ENCODE assay signal across 11 cellular contexts in genomic region chr11:62500066-62501035, GRCh38. TPM values are rescaled to one million over a fixed set of nuclear protein-coding genes. Genes with fewer than 3 reads are reported as not detected.
A peak's percentile ranks its signal among the peaks of the same experiment; 100 is the strongest.
DNase-seq lines count a peak whose midpoint lies in the region; ATAC-seq and TF ChIP-seq lines count a peak whose summit lies in the region.
"Had no signal": no experiment of that assay in that cellular context is flagged by ENCODE, and none has a peak within 500 bp of the region (broad histone marks: within the 10 kb centered on the region; RNA-seq: fewer than 3 reads in every experiment).

No MANE protein-coding gene starts in this region.

- peaks cover 15% of the 10 kb centered on the region for H3K27me3 Mint-ChIP-seq in activated naive CD4-positive, alpha-beta T cell treated with anti-CD3 and anti-CD28 coated beads for 36 hours (ENCODE audit: low read depth)
- H3K27me3 Mint-ChIP-seq: activated naive CD4-positive, alpha-beta T cell treated with anti-CD3 and anti-CD28 coated beads, Interleukin-2, amount 50 U/mL, for 24 hours; memory B cell had no signal

- no peaks in the 10 kb centered on the region for H3K27me3 ChIP-seq in left ventricle myocardium inferior (ENCODE audit: low read depth)
- H3K27me3 ChIP-seq in RWPE2 (ENCODE audit: insufficient read depth, poor library complexity, severe bottlenecking) = no peaks in the 10 kb centered on the region
- H3K27me3 ChIP-seq in upper lobe of right lung = no peaks in the 10 kb centered on the region

- intact Hi-C loops in left ventricle myocardium inferior (cut with micrococcal nuclease) = no loop called here
- intact Hi-C loops in left cardiac atrium (cut with DNase I) = loop anchor here in 1 of 2 donors (5.0 kb wide), 1 partner anchor 42 kb away; no protein-coding TSS in a partner anchor
- intact Hi-C loops in left colon (cut with DNase I, micrococcal nuclease) = no loop called here
- intact Hi-C loops in upper lobe of right lung (cut with DNase I) = no loop called here
- intact Hi-C loops in activated naive CD4-positive, alpha-beta T cell treated with anti-CD3 and anti-CD28 coated beads for 36 hours (cut with micrococcal nuclease) = no loop called here

- H3K4me3 ChIP-seq in left ventricle myocardium inferior = no peak overlapping the region
- H3K4me3 ChIP-seq in RWPE2 (ENCODE audit: severe bottlenecking) = peak overlapping the region; percentile 1
- no peak overlapping the region for H3K4me3 ChIP-seq in upper lobe of right lung

- H3K4me1 Mint-ChIP-seq in activated naive CD4-positive, alpha-beta T cell treated with anti-CD3 and anti-CD28 coated beads for 36 hours (ENCODE audit: low read depth) = no peaks in the 10 kb centered on the region

- TF ChIP-seq CTCF in left ventricle myocardium inferior (IDR thresholded peaks at IDR 0.05; ENCODE audit: borderline replicate concordance) = no peak
- TF ChIP-seq CTCF in RWPE2 (IDR thresholded peaks at IDR 0.05; ENCODE audit: poor library complexity, severe bottlenecking) = no peak
- TF ChIP-seq CTCF in upper lobe of right lung (IDR thresholded peaks at IDR 0.05) = no peak

- H3K4me3 Mint-ChIP-seq in activated naive CD4-positive, alpha-beta T cell treated with anti-CD3 and anti-CD28 coated beads for 36 hours = no peak overlapping the region
- H3K4me3 Mint-ChIP-seq: activated naive CD4-positive, alpha-beta T cell treated with anti-CD3 and anti-CD28 coated beads, Interleukin-2, amount 50 U/mL, for 24 hours; memory B cell had no signal

- no peak for DNase-seq in left ventricle myocardium inferior
- no peak for DNase-seq in left cardiac atrium
- peak; percentile 90 for DNase-seq in RWPE2 (ENCODE audit: low spot score)
- DNase-seq in left colon = peak; percentile 61 to 77
- DNase-seq in upper lobe of right lung = no peak
- DNase-seq in inferior parietal cortex (ENCODE audit: extremely low spot score) = no peak
- DNase-seq in NAMALWA (ENCODE audit: low spot score) = no peak
- DNase-seq in activated naive CD4-positive, alpha-beta T cell treated with anti-CD3 and anti-CD28 coated beads for 36 hours = no peak

- H3K36me3 ChIP-seq in left ventricle myocardium inferior (no peaks in the 10 kb centered on the region), RWPE2 (ENCODE audit: low read depth) (peaks cover 4% of the 10 kb centered on the region; the same call in 1 of the 2 replicates), upper lobe of right lung (no peaks in the 10 kb centered on the region)

- H3K9me3 ChIP-seq in left ventricle myocardium inferior (replicated peaks) = no peaks in the 10 kb centered on the region
- no peaks in the 10 kb centered on the region for H3K9me3 ChIP-seq in RWPE2 (ENCODE audit: severe bottlenecking)
- H3K9me3 ChIP-seq in upper lobe of right lung = no peaks in the 10 kb centered on the region

- CTCF ChIA-PET in activated naive CD4-positive, alpha-beta T cell treated with anti-CD3 and anti-CD28 coated beads for 36 hours (lab: Charles Lee) = interaction anchor here (0.5 to 3.8 kb wide), 4 partner anchors 14 to 105 kb away, joined by 3 to 15 read pairs (median 4); no protein-coding TSS in a partner anchor

- no peaks in the 10 kb centered on the region for H3K9me3 Mint-ChIP-seq in activated naive CD4-positive, alpha-beta T cell treated with anti-CD3 and anti-CD28 coated beads for 36 hours
- H3K9me3 Mint-ChIP-seq: activated naive CD4-positive, alpha-beta T cell treated with anti-CD3 and anti-CD28 coated beads, Interleukin-2, amount 50 U/mL, for 24 hours; memory B cell had no signal

- H3K27ac ChIP-seq in left ventricle myocardium inferior (replicated peaks) (peak overlapping the region; percentile 85), RWPE2 (ENCODE audit: poor library complexity, severe bottlenecking) (peak overlapping the region; percentile 95), upper lobe of right lung (no peak overlapping the region)
- H3K27ac ChIP-seq: HL-60 had no signal

- H3K27ac Mint-ChIP-seq in activated naive CD4-positive, alpha-beta T cell treated with anti-CD3 and anti-CD28 coated beads for 36 hours = no peak overlapping the region
- H3K27ac Mint-ChIP-seq: activated naive CD4-positive, alpha-beta T cell treated with anti-CD3 and anti-CD28 coated beads, Interleukin-2, amount 50 U/mL, for 24 hours; memory B cell had no signal

- H3K36me3 Mint-ChIP-seq in activated naive CD4-positive, alpha-beta T cell treated with anti-CD3 and anti-CD28 coated beads for 36 hours (ENCODE audit: low read depth) = no peaks in the 10 kb centered on the region
- H3K36me3 Mint-ChIP-seq: activated naive CD4-positive, alpha-beta T cell treated with anti-CD3 and anti-CD28 coated beads, Interleukin-2, amount 50 U/mL, for 24 hours; memory B cell had no signal

- H3K4me1 ChIP-seq in left ventricle myocardium inferior = peaks cover 72% of the 10 kb centered on the region
- peaks cover 36% of the 10 kb centered on the region for H3K4me1 ChIP-seq in RWPE2 (ENCODE audit: insufficient read depth, poor library complexity, severe bottlenecking)
- peaks cover 25% of the 10 kb centered on the region for H3K4me1 ChIP-seq in upper lobe of right lung

- no peak for ATAC-seq in left cardiac atrium
- peak; percentile 92 for ATAC-seq in RWPE2 (ENCODE audit: low read depth)
- ATAC-seq in left colon = peak; percentile 71
- peak; percentile 34 for ATAC-seq in upper lobe of right lung

RNA-seq across cellular contexts. Expression of gene AHNAK, which starts 46.3 kb away (rescaled TPM):
- total RNA-seq in left ventricle myocardium inferior = 290 TPM
- total RNA-seq in left cardiac atrium = 100 to 1,000 TPM; 329 to 404 TPM
- total RNA-seq in left colon = 100 to 1,000 TPM; 629 to 631 TPM
- total RNA-seq in upper lobe of right lung = 819 TPM
- total RNA-seq in activated naive CD4-positive, alpha-beta T cell treated with anti-CD3 and anti-CD28 coated beads for 36 hours = 1 to 10 TPM; 9.2 to 9.4 TPM

Comparison
In these comparisons a context has a peak if more than half of its experiments do, and no peak if none do; other contexts are left out.
1. DNase-seq: peak in RWPE2 (single experiment) and left colon (2 of 2); none in left ventricle myocardium inferior (single experiment), left cardiac atrium (single experiment), upper lobe of right lung (single experiment), inferior parietal cortex (single experiment), NAMALWA (single experiment) and activated naive CD4-positive, alpha-beta T cell treated with anti-CD3 and anti-CD28 coated beads for 36 hours (single experiment).
2. ATAC-seq: peak in RWPE2 (single experiment), left colon (single experiment) and upper lobe of right lung (single experiment); none in left cardiac atrium (0 of 2).
3. RNA of gene AHNAK, which starts 46.3 kb away (total RNA-seq): 819 TPM in upper lobe of right lung (single experiment), 629 to 631 TPM in left colon, 329 to 404 TPM in left cardiac atrium and 290 TPM in left ventricle myocardium inferior (single experiment); 9.2 to 9.4 TPM in activated naive CD4-positive, alpha-beta T cell treated with anti-CD3 and anti-CD28 coated beads for 36 hours; every median in the first group is over 10 times any median in the second.